In genomic region chr22:23242473-23243001, GRCh38 we compare ENCODE assay signal across 12 cellular contexts.
A peak's percentile ranks its signal among the peaks of the same experiment; 100 is the strongest.
DNase-seq lines count a peak whose midpoint lies in the region; ATAC-seq, FAIRE-seq and TF ChIP-seq lines count a peak whose summit lies in the region.
"Had no signal": no experiment of that assay in that cellular context is flagged by ENCODE, and none has a peak within 500 bp of the region (broad histone marks: within the 10 kb centered on the region; RNA-seq: fewer than 3 reads in every experiment).

No MANE protein-coding gene starts in this region.

- peak overlapping the region; percentile 91 for H3K27ac Mint-ChIP-seq in T-helper 1 cell treated with Interleukin-12 subunit alpha and Interleukin-12 subunit beta and Interleukin-4 antibody, amounts not matched to agents 30 μg/mL and 1 μg/mL, for 36 hours
- H3K27ac Mint-ChIP-seq in WTC11 = peak overlapping the region; percentile 100
- H3K27ac Mint-ChIP-seq in osteocyte (ENCODE audit: unreplicated experiment) = peak overlapping the region; percentile 27

- no peaks in the 10 kb centered on the region for H3K27me3 Mint-ChIP-seq in T-helper 1 cell treated with Interleukin-12 subunit alpha and Interleukin-12 subunit beta and Interleukin-4 antibody, amounts not matched to agents 30 μg/mL and 1 μg/mL, for 36 hours (ENCODE audit: low read depth)
- H3K27me3 Mint-ChIP-seq in WTC11 (ENCODE audit: low read depth) (no peaks in the 10 kb centered on the region), osteocyte (ENCODE audit: unreplicated experiment) (no peaks in the 10 kb centered on the region)

- no peak overlapping the region for H3K9ac ChIP-seq in kidney (ENCODE audit: low read length in 2 of 2)

- no peaks in the 10 kb centered on the region for H3K36me3 ChIP-seq in kidney (ENCODE audit: control insufficient read depth in 1 of 2, insufficient read depth in 2 of 2, low read length in 2 of 2)
- H3K36me3 ChIP-seq in gastrocnemius medialis = no peaks in the 10 kb centered on the region
- H3K36me3 ChIP-seq: thyroid gland had no signal

- no peak for FAIRE-seq in kidney (lab: Jason Lieb, UNC)

- H3K4me3 Mint-ChIP-seq in T-helper 1 cell treated with Interleukin-12 subunit alpha and Interleukin-12 subunit beta and Interleukin-4 antibody, amounts not matched to agents 30 μg/mL and 1 μg/mL, for 36 hours = peak overlapping the region; percentile 60
- H3K4me3 Mint-ChIP-seq in WTC11 = peak overlapping the region; percentile 61
- no peak overlapping the region for H3K4me3 Mint-ChIP-seq in osteocyte (ENCODE audit: unreplicated experiment)

- in situ Hi-C loops in gastrocnemius medialis (cut with MboI; ENCODE audit: low sequenced_read_pairs in 4 of 4) = no loop called here

- POLR2A ChIA-PET in WTC11 (lab: Charles Lee) = interaction anchor here (0.8 to 2.2 kb wide), 8 partner anchors 9 to 87 kb away, joined by 3 to 7 read pairs (median 4); partner anchors contain the start of gene BCR

- H3K27ac ChIP-seq in kidney (ENCODE audit: low read depth in 2 of 2, low read length in 2 of 2) = no peak overlapping the region
- H3K27ac ChIP-seq in gastrocnemius medialis = no peak overlapping the region

- peaks cover 12% of the 10 kb centered on the region for H3K36me3 Mint-ChIP-seq in T-helper 1 cell treated with Interleukin-12 subunit alpha and Interleukin-12 subunit beta and Interleukin-4 antibody, amounts not matched to agents 30 μg/mL and 1 μg/mL, for 36 hours (ENCODE audit: low read depth)
- H3K36me3 Mint-ChIP-seq in WTC11 = peaks cover 7% of the 10 kb centered on the region
- H3K36me3 Mint-ChIP-seq in osteocyte (ENCODE audit: unreplicated experiment) = no peaks in the 10 kb centered on the region

- H3K4me3 ChIP-seq in epithelial cell of esophagus (ENCODE audit: low read length) (no peak overlapping the region), kidney (ENCODE audit: low read length in 2 of 2) (no peak overlapping the region), gastrocnemius medialis (no peak overlapping the region)
- H3K4me3 ChIP-seq: thyroid gland had no signal

- CTCF ChIA-PET in WTC11 (lab: Charles Lee) = interaction anchor here (0.7 to 3.4 kb wide), 23 partner anchors 9 to 359 kb away, joined by 3 to 30 read pairs (median 4); partner anchors contain the start of gene BCR

- H3K9me3 Mint-ChIP-seq in T-helper 1 cell treated with Interleukin-12 subunit alpha and Interleukin-12 subunit beta and Interleukin-4 antibody, amounts not matched to agents 30 μg/mL and 1 μg/mL, for 36 hours = no peaks in the 10 kb centered on the region
- H3K9me3 Mint-ChIP-seq in WTC11 = peaks cover 4% of the 10 kb centered on the region; the same call in 1 of the 2 replicates
- H3K9me3 Mint-ChIP-seq in osteocyte (ENCODE audit: unreplicated experiment) = no peaks in the 10 kb centered on the region

- peaks cover 3 to 37% (median 8%) of the 10 kb centered on the region in 3 donors for H3K27me3 ChIP-seq in gastrocnemius medialis
- H3K27me3 ChIP-seq: thyroid gland had no signal

- TF ChIP-seq POLR2A in gastrocnemius medialis (IDR thresholded peaks at IDR 0.05) = no peak

- TF ChIP-seq CTCF in WTC11 (IDR thresholded peaks at IDR 0.05) = no peak
- TF ChIP-seq CTCF in epithelial cell of esophagus (IDR thresholded peaks at IDR 0.05; ENCODE audit: insufficient read depth, low read depth, low read length, missing control alignments) = peak; percentile 8
- no peak for TF ChIP-seq CTCF in osteocyte (IDR thresholded peaks at IDR 0.05)
- TF ChIP-seq CTCF in kidney (IDR thresholded peaks at IDR 0.05; ENCODE audit: borderline replicate concordance, extremely low read depth, insufficient read depth) = no peak
- TF ChIP-seq CTCF in gastrocnemius medialis (IDR thresholded peaks at IDR 0.05 in 4 of 5, conservative IDR thresholded peaks at IDR 0.05 in 1 of 5) = no peak

- intact Hi-C loops in kidney (cut with DNase I) = no loop called here
- intact Hi-C loops in gastrocnemius medialis (cut with DNase I; ENCODE audit: low total_unique reads) = no loop called here

- DNase-seq in T-helper 1 cell (no peak), WTC11 (ENCODE audit: low spot score) (peak; percentile 85), epithelial cell of esophagus (ENCODE audit: low read depth) (peak; percentile 24), osteocyte (ENCODE audit: extremely low spot score, unreplicated experiment) (no peak), COLO668 (lab: John Stamatoyannopoulos, UW; ENCODE audit: unreplicated experiment) (no peak), kidney (no peak), gastrocnemius medialis (no peak)
- DNase-seq: 8988T, NCI-H1436 treated with DMSO at 0.1 percent for 48 hours had no signal

- ATAC-seq in WTC11 = peak; percentile 77
- ATAC-seq in gastrocnemius medialis = no peak
- ATAC-seq: Right ventricle myocardium inferior had no signal

- peaks cover 63% of the 10 kb centered on the region for H3K4me1 Mint-ChIP-seq in T-helper 1 cell treated with Interleukin-12 subunit alpha and Interleukin-12 subunit beta and Interleukin-4 antibody, amounts not matched to agents 30 μg/mL and 1 μg/mL, for 36 hours (ENCODE audit: low read depth)
- peaks cover 88% of the 10 kb centered on the region for H3K4me1 Mint-ChIP-seq in WTC11
- peaks cover 50% of the 10 kb centered on the region for H3K4me1 Mint-ChIP-seq in osteocyte (ENCODE audit: unreplicated experiment)

- H3K4me1 ChIP-seq in kidney (ENCODE audit: control insufficient read depth in 1 of 2, insufficient read depth in 1 of 2, low read depth in 1 of 2, low read length in 2 of 2) (peaks cover 22 to 27% of the 10 kb centered on the region in 2 donors), gastrocnemius medialis (peaks cover 10 to 12% of the 10 kb centered on the region in 2 donors)

- H3K9me3 ChIP-seq in kidney (ENCODE audit: control insufficient read depth in 1 of 2, low read length in 2 of 2) (no peaks in the 10 kb centered on the region), gastrocnemius medialis (no peaks in the 10 kb centered on the region)
- H3K9me3 ChIP-seq: thyroid gland had no signal

TF ChIP-seq in WTC11, 78 proteins besides CTCF, POLR2A, EP300 and RAD21 (continues in another document):
- TF ChIP-seq ZBTB21 (CRISPR knock-in tag; IDR thresholded peaks at IDR 0.05; ENCODE audit: borderline replicate concordance) (no peak), RORB (CRISPR knock-in tag; IDR thresholded peaks at IDR 0.05) (no peak), USF1 (CRISPR knock-in tag; IDR thresholded peaks at IDR 0.05) (no peak), CREM (CRISPR knock-in tag; IDR thresholded peaks at IDR 0.05) (0 out of 2 replicates have a peak, but pooled peaks have one; percentile 50), ATF2 (CRISPR knock-in tag; IDR thresholded peaks at IDR 0.05; ENCODE audit: borderline replicate concordance, low read depth) (no peak), ZNF425 (CRISPR knock-in tag; conservative IDR thresholded peaks at IDR 0.05) (no peak), FOXP4 (CRISPR knock-in tag; IDR thresholded peaks at IDR 0.05) (no peak), TEAD4 (CRISPR knock-in tag; IDR thresholded peaks at IDR 0.05) (no peak)

Comparison
In these comparisons a context has a peak if more than half of its experiments do, and no peak if none do; other contexts are left out.
1. H3K27ac Mint-ChIP-seq: peak in every context shown above with its lines; median percentile 100 in WTC11; 91 in T-helper 1 cell treated with Interleukin-12 subunit alpha and Interleukin-12 subunit beta and Interleukin-4 antibody, amounts not matched to agents 30 μg/mL and 1 μg/mL, for 36 hours; 27 in osteocyte.
2. DNase-seq: peak in WTC11 (single experiment) and epithelial cell of esophagus (single experiment); none in T-helper 1 cell (0 of 5), osteocyte (single experiment), COLO668 (single experiment), kidney (single experiment) and gastrocnemius medialis (0 of 2).